In genomic region chr18:11860594-11861450, GRCh38 we compare ENCODE assay signal across 15 cellular contexts. TPM values are rescaled to one million over a fixed set of nuclear protein-coding genes. Genes with fewer than 3 reads are reported as not detected.
A peak's percentile ranks its signal among the peaks of the same experiment; 100 is the strongest.
DNase-seq lines count a peak whose midpoint lies in the region; ATAC-seq, FAIRE-seq and TF ChIP-seq lines count a peak whose summit lies in the region.
"Had no signal": no experiment of that assay in that cellular context is flagged by ENCODE, and none has a peak within 500 bp of the region (broad histone marks: within the 10 kb centered on the region; RNA-seq: fewer than 3 reads in every experiment).

No MANE protein-coding gene starts in this region.

- H3K4ac ChIP-seq in IMR-90 (ENCODE audit: low read depth, low read length) = peak overlapping the region; percentile 74

- peak overlapping the region; percentile 26 to 56 for H4K8ac ChIP-seq in IMR-90 (ENCODE audit: low read depth in 2 of 2, low read length in 2 of 2)

- peak overlapping the region; percentile 41 for H4K91ac ChIP-seq in IMR-90 (ENCODE audit: insufficient read depth, low read depth, low read length)

- dilution Hi-C loops in IMR-90 (cut with HindIII; ENCODE audit: low sequenced_read_pairs, unreplicated experiment) = no loop called here

- ATAC-seq in IMR-90 (ENCODE audit: low read depth) = no peak
- peak; percentile 40 for ATAC-seq in left lung

- H3K9ac ChIP-seq in IMR-90 (ENCODE audit: low read depth, low read length) = no peak overlapping the region
- peak overlapping the region; percentile 45 for H3K9ac ChIP-seq in astrocyte (ENCODE audit: low read length)

- peak overlapping the region; percentile 77 for H2AK5ac ChIP-seq in IMR-90 (ENCODE audit: low read depth, low read length)

- H2AFZ ChIP-seq in IMR-90 (replicated peaks; ENCODE audit: low read length, poor library complexity) (no peak overlapping the region), astrocyte (ENCODE audit: low read depth, low read length) (no peak overlapping the region)

- H3K79me1 ChIP-seq in IMR-90 (ENCODE audit: low read depth in 1 of 2, low read length in 2 of 2) = peaks cover 10 to 17% of the 10 kb centered on the region in 2 experiments; a peak in 3 of 4 replicates

- H3K9me3 ChIP-seq in IMR-90 (ENCODE audit: control insufficient read depth, insufficient read depth, low read length) (no peaks in the 10 kb centered on the region), astrocyte (ENCODE audit: insufficient read depth, low read depth, low read length) (no peaks in the 10 kb centered on the region), left lung (no peaks in the 10 kb centered on the region), small intestine (ENCODE audit: control insufficient read depth, low read depth) (no peaks in the 10 kb centered on the region)

- peak overlapping the region; percentile 95 for H3K27ac Mint-ChIP-seq in astrocyte (ENCODE audit: unreplicated experiment)
- H3K27ac Mint-ChIP-seq: memory B cell had no signal

- H3K79me2 ChIP-seq in astrocyte (ENCODE audit: insufficient read depth, low read length) = no peaks in the 10 kb centered on the region

- peak overlapping the region; percentile 39 for H4K5ac ChIP-seq in IMR-90 (ENCODE audit: low read depth, low read length)

- H2BK5ac ChIP-seq in IMR-90 (ENCODE audit: low read depth, low read length, poor library complexity, severe bottlenecking) = peak overlapping the region; percentile 99

- H3K36me3 Mint-ChIP-seq in astrocyte (ENCODE audit: low read depth, unreplicated experiment) = no peaks in the 10 kb centered on the region
- H3K36me3 Mint-ChIP-seq: activated naive CD4-positive, alpha-beta T cell treated with anti-CD3 and anti-CD28 coated beads, Interleukin-2, amount 50 U/mL, for 72 hours; brain; memory B cell had no signal

- H3K4me1 ChIP-seq in IMR-90 (ENCODE audit: control insufficient read depth, insufficient read depth, low read length) (peaks cover 21% of the 10 kb centered on the region), astrocyte (ENCODE audit: insufficient read depth, low read length) (peaks cover 41% of the 10 kb centered on the region), left lung (peaks cover 0 to 18% of the 10 kb centered on the region in 2 donors), small intestine (ENCODE audit: control insufficient read depth in 2 of 2, insufficient read depth in 1 of 2, low read depth in 1 of 2, low read length in 1 of 2) (peaks cover 8 to 13% of the 10 kb centered on the region in 2 donors)

- H3K27me3 Mint-ChIP-seq in astrocyte (ENCODE audit: low read depth, unreplicated experiment) = peaks cover 4% of the 10 kb centered on the region
- H3K27me3 Mint-ChIP-seq: brain had no signal

- no peaks in the 10 kb centered on the region for H3K9me3 Mint-ChIP-seq in astrocyte (ENCODE audit: unreplicated experiment)
- H3K9me3 Mint-ChIP-seq: activated naive CD4-positive, alpha-beta T cell treated with anti-CD3 and anti-CD28 coated beads, Interleukin-2, amount 50 U/mL, for 72 hours; memory B cell; neural crest cell had no signal

- no peaks in the 10 kb centered on the region for H4K20me1 ChIP-seq in IMR-90 (ENCODE audit: insufficient read depth, low read length)
- no peaks in the 10 kb centered on the region for H4K20me1 ChIP-seq in astrocyte (ENCODE audit: insufficient read depth, low read length)

- H3K18ac ChIP-seq in IMR-90 (ENCODE audit: low read depth, low read length) = peak overlapping the region; percentile 79

- intact Hi-C loops in IMR-90 (cut with micrococcal nuclease) = no loop called here
- intact Hi-C loops in left lung (cut with DNase I) = loop anchor here in 1 of 2 donors (10.0 kb wide), 1 partner anchor 126 kb away; no protein-coding TSS in a partner anchor

- in situ Hi-C loops in IMR-90 (cut with MboI; ENCODE audit: low sequenced_read_pairs) = no loop called here

- H3K4me2 ChIP-seq in IMR-90 (ENCODE audit: low read depth, low read length) (no peak overlapping the region), astrocyte (ENCODE audit: low read length) (no peak overlapping the region)

- H3K4me3 Mint-ChIP-seq in astrocyte (ENCODE audit: unreplicated experiment) = no peak overlapping the region
- H3K4me3 Mint-ChIP-seq: memory B cell, neural crest cell had no signal

- no peak for DNase-seq in IMR-90
- DNase-seq in astrocyte (ENCODE audit: low read depth) = no peak
- DNase-seq in left lung = no peak
- DNase-seq in small intestine = peak; percentile 66
- no peak for DNase-seq in NCI-H2107 (lab: John Stamatoyannopoulos, UW)
- DNase-seq in cerebellar nuclear complex (lab: John Stamatoyannopoulos, UW) = no peak
- DNase-seq in occipital lobe (lab: John Stamatoyannopoulos, UW) = no peak
- DNase-seq: activated CD4-positive, alpha-beta T cell treated with anti-CD3 and anti-CD28 coated beads, Interleukin-2, amount 50 U/mL, for 1 hour; NCI-H2081 treated with DMSO at 0.1 percent for 48 hours; NCI-H526 treated with DMSO at 0.1 percent for 48 hours; substantia nigra had no signal

- H3K36me3 ChIP-seq in IMR-90 (ENCODE audit: control insufficient read depth, insufficient read depth, low read length) = no peaks in the 10 kb centered on the region
- no peaks in the 10 kb centered on the region for H3K36me3 ChIP-seq in astrocyte (ENCODE audit: insufficient read depth, low read length)
- no peaks in the 10 kb centered on the region for H3K36me3 ChIP-seq in left lung
- H3K36me3 ChIP-seq in small intestine (ENCODE audit: control insufficient read depth in 2 of 2, insufficient read depth in 2 of 2, low read length in 2 of 2) = no peaks in the 10 kb centered on the region

- TF ChIP-seq POLR2A in IMR-90 (IDR thresholded peaks at IDR 0.05; ENCODE audit: low read depth, low read length) = no peak

- CTCF ChIA-PET in IMR-90 (lab: Yijun Ruan, JAX) = no interaction called here

- no peak overlapping the region for H3K56ac ChIP-seq in IMR-90 (ENCODE audit: extremely low read depth, insufficient read depth, low read length)

- peak overlapping the region; percentile 76; the same call in 1 of the 2 replicates for H2BK120ac ChIP-seq in IMR-90 (ENCODE audit: low read depth, low read length)

- TF ChIP-seq CTCF in IMR-90 (conservative IDR thresholded peaks at IDR 0.05; ENCODE audit: low read depth, low read length) (no peak), astrocyte (IDR thresholded peaks at IDR 0.05; ENCODE audit: insufficient read depth, low read depth, low read length) (no peak), left lung (IDR thresholded peaks at IDR 0.05) (no peak)

- peak overlapping the region; percentile 58; the same call in 1 of the 2 replicates for H3K14ac ChIP-seq in IMR-90 (replicated peaks; ENCODE audit: low read depth, low read length)

- POLR2A ChIA-PET in IMR-90 (lab: Charles Lee; ENCODE audit: unreplicated experiment) = no interaction called here

- no peak overlapping the region for H3K23ac ChIP-seq in IMR-90 (ENCODE audit: low read depth, low read length)

- H3K4me3 ChIP-seq in IMR-90 (ENCODE audit: insufficient read depth, low read depth, low read length) (no peak overlapping the region), astrocyte (ENCODE audit: insufficient read depth, low read depth, low read length) (no peak overlapping the region), left lung (no peak overlapping the region), small intestine (ENCODE audit: low read depth in 1 of 2, low read length in 2 of 2) (no peak overlapping the region)

- H3K9me1 ChIP-seq in IMR-90 (ENCODE audit: insufficient read depth, low read length) = peaks cover 7% of the 10 kb centered on the region; the same call in 1 of the 2 replicates

- no TSS peak for BruUV-seq in IMR-90 (replicated peaks; lab: Mats Ljungman, UMichigan)

- H3K27me3 ChIP-seq in IMR-90 (ENCODE audit: control insufficient read depth, insufficient read depth, low read length) (no peaks in the 10 kb centered on the region), astrocyte (ENCODE audit: insufficient read depth, low read length) (no peaks in the 10 kb centered on the region), left lung (no peaks in the 10 kb centered on the region), small intestine (ENCODE audit: control insufficient read depth in 2 of 2, insufficient read depth in 2 of 2, low read length in 2 of 2) (no peaks in the 10 kb centered on the region)

- H3K4me1 Mint-ChIP-seq in astrocyte (ENCODE audit: low read depth, unreplicated experiment) = peaks cover 44% of the 10 kb centered on the region
- H3K4me1 Mint-ChIP-seq: memory B cell had no signal

- FAIRE-seq in astrocyte (lab: Jason Lieb, UNC) (no peak), small intestine (lab: Jason Lieb, UNC) (no peak)

- H2BK15ac ChIP-seq in IMR-90 (ENCODE audit: low read depth, low read length) = peak overlapping the region; percentile 57

- H2AK9ac ChIP-seq in IMR-90 (replicated peaks; ENCODE audit: low read depth, low read length, poor library complexity) = no peak overlapping the region

- no peak for TF ChIP-seq RAD21 in IMR-90 (IDR thresholded peaks at IDR 0.05; ENCODE audit: low read length)

- H3K27ac ChIP-seq in IMR-90 (ENCODE audit: insufficient read depth, low read length) (no peak overlapping the region; the same call in 1 of the 2 replicates), astrocyte (ENCODE audit: low read depth, low read length) (peak overlapping the region; percentile 98), left lung (no peak overlapping the region), small intestine (ENCODE audit: low read depth in 1 of 2, low read length in 1 of 2) (peak overlapping the region; percentile 17 to 28)

- H2BK20ac ChIP-seq in IMR-90 (ENCODE audit: low read depth, low read length) = peak overlapping the region; percentile 82; the same call in 1 of the 2 replicates

- WGBS in IMR-90 (ENCODE audit: extremely low coverage in 2 of 2, insufficient read length in 1 of 2), 2 experiments = 95% methylated on average over 5 of the region's 17 CpGs; no CpG with 5 or more reads in 1 of the 2 experiments
- 77 to 80% (median 80%) methylated on average over 16 to 17 of the region's 17 CpGs for WGBS in small intestine, 3 donors

TF ChIP-seq in IMR-90, 13 proteins besides CTCF, POLR2A, EP300 and RAD21 (continues in another document):
- TF ChIP-seq RFX5 (IDR thresholded peaks at IDR 0.05; ENCODE audit: low read depth, low read length) = no peak

RNA-seq across cellular contexts. Expression of gene CHMP1B, which starts 9.6 kb away (rescaled TPM):
- total RNA-seq in IMR-90 (2012; rRNA removed) (39.4 and 69.7 TPM in 2 replicates), astrocyte (45.0 and 49.7 TPM in 2 replicates), left lung (10 to 100 TPM; 33.4 to 41.8 TPM), occipital lobe (68.8 TPM)
- polyA plus RNA-seq in IMR-90 (2012; rRNA removed) (21.1 and 26.9 TPM in 2 replicates), small intestine (10 to 100 TPM; 38.1 to 71.3 (median 64.9) TPM)
- 41.2 and 44.8 TPM in 2 replicates for polyA plus RNA-seq in IMR-90 (2012; cell fraction: cytosol; rRNA removed)
- polyA plus RNA-seq in IMR-90 (2012; cell fraction: nucleus; rRNA removed; ENCODE audit: low replicate concordance) = 30.2 and 81.9 TPM in 2 replicates

RNA-seq across cellular contexts. Expression of gene MPPE1, which starts 47.3 kb away (rescaled TPM):
- 13.8 and 22.5 TPM in 2 replicates for total RNA-seq in IMR-90 (2012; rRNA removed)
- polyA plus RNA-seq in IMR-90 (2012; rRNA removed) = 18.9 and 19.9 TPM in 2 replicates
- polyA plus RNA-seq in IMR-90 (2012; cell fraction: cytosol; rRNA removed) = 9.7 and 11.8 TPM in 2 replicates
- polyA plus RNA-seq in IMR-90 (2012; cell fraction: nucleus; rRNA removed; ENCODE audit: low replicate concordance) = 35.3 and 50.2 TPM in 2 replicates
- total RNA-seq in astrocyte = 22.8 and 29.4 TPM in 2 replicates
- 10 to 100 TPM; 62.8 to 68.0 TPM for total RNA-seq in left lung
- 10 to 100 TPM; 23.9 to 27.6 (median 25.0) TPM for polyA plus RNA-seq in small intestine
- 17.6 TPM for total RNA-seq in occipital lobe

Comparison
In these comparisons a context has a peak if more than half of its experiments do, and no peak if none do; other contexts are left out.
1. H3K27ac ChIP-seq: peak in astrocyte (single experiment) and small intestine (2 of 2); none in IMR-90 (single experiment) and left lung (0 of 2).